ENCODE assay signal across 8 cellular contexts in genomic region chr12:124694250-124694649, GRCh38.
A peak's percentile ranks its signal among the peaks of the same experiment; 100 is the strongest.
DNase-seq lines count a peak whose midpoint lies in the region; ATAC-seq and TF ChIP-seq lines count a peak whose summit lies in the region.
"Had no signal": no experiment of that assay in that cellular context is flagged by ENCODE, and none has a peak within 500 bp of the region (broad histone marks: within the 10 kb centered on the region; RNA-seq: fewer than 3 reads in every experiment).

No MANE protein-coding gene starts in this region.

- no peaks in the 10 kb centered on the region for H4K20me1 ChIP-seq in smooth muscle cell (ENCODE audit: low read depth)

- H3K36me3 Mint-ChIP-seq in osteocyte (ENCODE audit: unreplicated experiment) = no peaks in the 10 kb centered on the region

- H2AFZ ChIP-seq in smooth muscle cell (ENCODE audit: low read depth) = no peak overlapping the region

- H3K4me3 Mint-ChIP-seq in osteocyte (ENCODE audit: unreplicated experiment) = no peak overlapping the region

- H3K27ac ChIP-seq in right cardiac atrium (ENCODE audit: low read length) = peak overlapping the region; percentile 19
- H3K27ac ChIP-seq in smooth muscle cell (ENCODE audit: low read depth) = no peak overlapping the region
- H3K27ac ChIP-seq: ascending aorta had no signal

- H3K4me3 ChIP-seq in right cardiac atrium (ENCODE audit: low read length) = no peak overlapping the region
- no peak overlapping the region for H3K4me3 ChIP-seq in smooth muscle cell
- H3K4me3 ChIP-seq: ascending aorta had no signal

- H3K9ac ChIP-seq in smooth muscle cell (ENCODE audit: low read depth) = no peak overlapping the region

- H3F3A ChIP-seq in smooth muscle cell (ENCODE audit: low read depth) = peaks cover 9% of the 10 kb centered on the region

- H3K36me3 ChIP-seq in smooth muscle cell (ENCODE audit: low read depth) = no peaks in the 10 kb centered on the region
- H3K36me3 ChIP-seq: ascending aorta had no signal

- intact Hi-C loops in right cardiac atrium (cut with DNase I) = no loop called here

- WGBS in right cardiac atrium = 48% methylated on average over 5 of the region's 5 CpGs
- WGBS in smooth muscle cell (ENCODE audit: low lambda C conversion rate) = 60% methylated on average over 5 of the region's 5 CpGs

- TF ChIP-seq CTCF in osteocyte (IDR thresholded peaks at IDR 0.05) (no peak), smooth muscle cell (IDR thresholded peaks at IDR 0.05; ENCODE audit: borderline replicate concordance, insufficient read depth, poor library complexity, severe bottlenecking) (no peak)

- H3K79me2 ChIP-seq in smooth muscle cell (ENCODE audit: low read depth) = no peaks in the 10 kb centered on the region

- H3K27me3 ChIP-seq in right cardiac atrium (ENCODE audit: control insufficient read depth, insufficient read depth) = no peaks in the 10 kb centered on the region
- no peaks in the 10 kb centered on the region for H3K27me3 ChIP-seq in smooth muscle cell (ENCODE audit: low read depth)
- H3K27me3 ChIP-seq: ascending aorta had no signal

- TF ChIP-seq POLR2A in GM18505 (IDR thresholded peaks at IDR 0.05; ENCODE audit: borderline replicate concordance, extremely low read depth, insufficient read depth, insufficient read length) = no peak

- ATAC-seq in GM18505 (IDR thresholded peaks at IDR 0.05; ENCODE audit: unreplicated experiment) (peak; percentile 70), HG02678 (IDR thresholded peaks at IDR 0.05; ENCODE audit: unreplicated experiment) (peak; percentile 48), right cardiac atrium (no peak)

- no peaks in the 10 kb centered on the region for H3K27me3 Mint-ChIP-seq in osteocyte (ENCODE audit: unreplicated experiment)

- H3K4me1 Mint-ChIP-seq in osteocyte (ENCODE audit: unreplicated experiment) = peaks cover 18% of the 10 kb centered on the region

- no peaks in the 10 kb centered on the region for H3K9me3 Mint-ChIP-seq in osteocyte (ENCODE audit: unreplicated experiment)

- H3K4me1 ChIP-seq in right cardiac atrium (ENCODE audit: control insufficient read depth, insufficient read depth, low read length) (peaks cover 2% of the 10 kb centered on the region), smooth muscle cell (ENCODE audit: low read depth) (no peaks in the 10 kb centered on the region)

- H3K4me2 ChIP-seq in smooth muscle cell = no peak overlapping the region

- H3K27ac Mint-ChIP-seq in osteocyte (ENCODE audit: unreplicated experiment) = no peak overlapping the region

- no peaks in the 10 kb centered on the region for H3K9me3 ChIP-seq in right cardiac atrium (ENCODE audit: control insufficient read depth, low read length)
- H3K9me3 ChIP-seq in smooth muscle cell (replicated peaks; ENCODE audit: low read depth) = no peaks in the 10 kb centered on the region

- DNase-seq in RPMI8226 (peak; percentile 46), right cardiac atrium (peak in 1 of 3 donors; percentile 25), osteocyte (ENCODE audit: extremely low spot score, unreplicated experiment) (no peak), smooth muscle cell (lab: John Stamatoyannopoulos, UW; ENCODE audit: unreplicated experiment) (no peak)
- no peak for DNase-seq in central memory CD4-positive, alpha-beta T cell

Comparison
In these comparisons a context has a peak if more than half of its experiments do, and no peak if none do; other contexts are left out.
1. ATAC-seq: peak in GM18505 (single experiment) and HG02678 (single experiment); none in right cardiac atrium (0 of 2).